Comparison of ENCODE assay signal across 1 cellular context in genomic region chr22:19231986-19232385, GRCh38.
A peak's percentile ranks its signal among the peaks of the same experiment; 100 is the strongest.
TF ChIP-seq lines count a peak whose summit lies in the region.

No MANE protein-coding gene starts in this region.

TF ChIP-seq in K562, 482 proteins besides CTCF, POLR2A, EP300 and RAD21 (continued from another document):
- 0 out of 2 replicates have a peak, but pooled peaks have one; percentile 42 for TF ChIP-seq ZNF609 (CRISPR knock-in tag; IDR thresholded peaks at IDR 0.05; ENCODE audit: borderline replicate concordance)
- TF ChIP-seq ESRRA (IDR thresholded peaks at IDR 0.05; ENCODE audit: borderline replicate concordance, low read depth): no peak
- no peak for TF ChIP-seq ZNF444 (CRISPR knock-in tag; IDR thresholded peaks at IDR 0.05)
- no peak for TF ChIP-seq PHTF2 (CRISPR knock-in tag; IDR thresholded peaks at IDR 0.05)
- TF ChIP-seq SRSF9 (IDR thresholded peaks at IDR 0.05; ENCODE audit: borderline replicate concordance, low read depth, low read length): no peak
- TF ChIP-seq SOX6 (IDR thresholded peaks at IDR 0.05): no peak
- no peak for TF ChIP-seq E2F5 (CRISPR knock-in tag; IDR thresholded peaks at IDR 0.05)
- no peak for TF ChIP-seq ZKSCAN1 (IDR thresholded peaks at IDR 0.05; ENCODE audit: low read depth, low read length)
- no peak for TF ChIP-seq KAT7 (CRISPR knock-in tag; IDR thresholded peaks at IDR 0.05; ENCODE audit: borderline replicate concordance)
- TF ChIP-seq OTX1 (CRISPR knock-in tag; IDR thresholded peaks at IDR 0.05): no peak
- no peak for TF ChIP-seq CHD1 (IDR thresholded peaks at IDR 0.05; ENCODE audit: low read length)
- TF ChIP-seq ZNF212 (CRISPR knock-in tag; IDR thresholded peaks at IDR 0.05): no peak
- TF ChIP-seq FOXJ2 (tag; IDR thresholded peaks at IDR 0.05): no peak
- no peak for TF ChIP-seq LCOR (CRISPR knock-in tag; IDR thresholded peaks at IDR 0.05)
- no peak for TF ChIP-seq NONO (IDR thresholded peaks at IDR 0.05; ENCODE audit: low read depth in 2 of 2, low read length in 1 of 2)
- no peak for TF ChIP-seq CBX3 (IDR thresholded peaks at IDR 0.05; ENCODE audit: borderline replicate concordance in 1 of 2, low read length in 2 of 2)
- no peak for TF ChIP-seq SETDB1 (IDR thresholded peaks at IDR 0.05; ENCODE audit: low read length)
- no peak for TF ChIP-seq NFE2 (IDR thresholded peaks at IDR 0.05; ENCODE audit: low read depth)
- TF ChIP-seq NBN (IDR thresholded peaks at IDR 0.05; ENCODE audit: low read depth): no peak
- no peak for TF ChIP-seq TEAD2 (tag; IDR thresholded peaks at IDR 0.05)
- TF ChIP-seq CHCHD3 (CRISPR knock-in tag; IDR thresholded peaks at IDR 0.05): no peak
- no peak for TF ChIP-seq ZNF707 (CRISPR knock-in tag; conservative IDR thresholded peaks at IDR 0.05)
- no peak for TF ChIP-seq ZBTB40 (IDR thresholded peaks at IDR 0.05)
- no peak for TF ChIP-seq ZBTB40 (CRISPR knock-in tag; IDR thresholded peaks at IDR 0.05)
- TF ChIP-seq RAD51 (IDR thresholded peaks at IDR 0.05; ENCODE audit: borderline replicate concordance, low read depth): no peak
- no peak for TF ChIP-seq ZNF253 (CRISPR knock-in tag; conservative IDR thresholded peaks at IDR 0.05)
- 0 out of 4 replicates have a peak, but pooled peaks of 1 of the 2 experiments have one; percentile 58 for TF ChIP-seq MLX (CRISPR knock-in tag; conservative IDR thresholded peaks at IDR 0.05)
